2 cellular contexts compared by ENCODE assay signal in the genomic region with DNA sequence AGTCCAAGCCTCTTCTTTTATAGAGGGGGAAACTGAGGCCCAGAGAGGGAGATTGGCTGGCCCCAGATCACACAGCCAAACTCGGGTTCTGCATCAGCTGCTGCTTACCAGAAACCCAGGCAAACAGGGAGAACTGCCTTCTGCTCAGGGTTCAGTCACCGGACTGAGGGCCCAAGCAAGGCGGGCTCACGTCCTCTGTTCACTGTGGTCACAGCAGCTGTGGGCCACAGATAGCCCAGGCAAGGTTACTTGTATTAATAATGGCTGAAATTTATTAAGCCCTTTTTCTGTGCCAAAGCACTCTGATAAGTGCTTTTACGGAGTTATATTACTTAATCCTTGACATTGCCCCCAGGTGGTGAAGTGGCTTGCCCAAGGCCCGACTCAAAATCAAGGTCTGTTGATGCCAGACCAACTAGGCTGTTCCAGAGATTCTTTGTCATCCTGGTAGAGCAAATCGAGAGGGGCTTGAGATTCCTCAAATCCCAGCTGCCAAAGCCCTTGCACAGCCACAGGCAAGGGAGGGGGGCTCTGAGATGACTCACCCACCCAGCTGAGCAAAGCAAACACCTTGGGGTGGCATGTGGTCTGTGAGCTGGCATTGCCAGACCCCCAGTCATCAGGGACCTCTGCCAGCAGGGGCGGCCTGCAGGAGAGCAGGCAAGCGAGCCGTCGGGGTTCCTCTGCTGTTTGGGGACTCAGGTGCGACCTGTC.
TF ChIP-seq lines count a peak whose summit lies in the region.

No MANE protein-coding gene starts in this region.

TF ChIP-seq in A549, 52 proteins besides CTCF, POLR2A, EP300 and RAD21 (continued from another document):
- no peak for TF ChIP-seq HMGXB4 (CRISPR knock-in tag; IDR thresholded peaks at IDR 0.05; ENCODE audit: borderline replicate concordance)
- TF ChIP-seq RNF2 (IDR thresholded peaks at IDR 0.05; ENCODE audit: borderline replicate concordance, low read depth), result no peak
- TF ChIP-seq PBX3 (IDR thresholded peaks at IDR 0.05), result peak; percentile 94
- no peak for TF ChIP-seq REST (IDR thresholded peaks at IDR 0.05)
- TF ChIP-seq ZFP36 (IDR thresholded peaks at IDR 0.05; ENCODE audit: borderline replicate concordance, partially characterized antibody), result no peak
- TF ChIP-seq BCL3 (IDR thresholded peaks at IDR 0.05), result peak; percentile 58; the same call in 1 of the 3 replicates
- peak; percentile 40; the same call in 1 of the 2 replicates for TF ChIP-seq MYC (IDR thresholded peaks at IDR 0.05; ENCODE audit: borderline replicate concordance, low read length)
- TF ChIP-seq HOXB13 (CRISPR knock-in tag; IDR thresholded peaks at IDR 0.05; ENCODE audit: low read depth), result 0 out of 2 replicates have a peak, but pooled peaks have one; percentile 40
- no peak for TF ChIP-seq POLR2AphosphoS2 (conservative IDR thresholded peaks at IDR 0.05; ENCODE audit: low read length)
- TF ChIP-seq MAZ (IDR thresholded peaks at IDR 0.05; ENCODE audit: borderline replicate concordance, low read depth, low read length), result no peak
- peak; percentile 75; the same call in 1 of the 2 replicates for TF ChIP-seq FOXS1 (CRISPR knock-in tag; IDR thresholded peaks at IDR 0.05)
- peak; percentile 97 for TF ChIP-seq JUNB (IDR thresholded peaks at IDR 0.05)
- peak; percentile 95 for TF ChIP-seq GATA3 (IDR thresholded peaks at IDR 0.05; ENCODE audit: borderline replicate concordance)
- peak; percentile 96 for TF ChIP-seq FOSL2 (IDR thresholded peaks at IDR 0.05)
- peak; percentile 99 for TF ChIP-seq FOSL2 (CRISPR knock-in tag; IDR thresholded peaks at IDR 0.05)
- peak; percentile 47 to 70; a peak in 3 of 4 replicates for TF ChIP-seq CEBPB (IDR thresholded peaks at IDR 0.05)
- TF ChIP-seq BHLHE40 (IDR thresholded peaks at IDR 0.05; ENCODE audit: low read depth, low read length), result no peak
- TF ChIP-seq HES2 (IDR thresholded peaks at IDR 0.05), result no peak
- TF ChIP-seq JUN (IDR thresholded peaks at IDR 0.05), result peak; percentile 40 to 89; a peak in 4 of 5 replicates
- peak; percentile 90 for TF ChIP-seq MAX (IDR thresholded peaks at IDR 0.05)

TF ChIP-seq in SK-N-SH treated with all-trans-retinoic acid at 6 μM for 48 hours, 23 proteins besides CTCF, POLR2A, EP300 and RAD21 (continued from another document):
- TF ChIP-seq ZC3H10 (CRISPR knock-in tag; IDR thresholded peaks at IDR 0.05), result no peak
- no peak for TF ChIP-seq OSR1 (CRISPR knock-in tag; IDR thresholded peaks at IDR 0.05)
- TF ChIP-seq ISL1 (CRISPR knock-in tag; IDR thresholded peaks at IDR 0.05), result no peak
- 0 out of 2 replicates have a peak, but pooled peaks have one; percentile 37 for TF ChIP-seq PATZ1 (CRISPR knock-in tag; IDR thresholded peaks at IDR 0.05; ENCODE audit: borderline replicate concordance)
